In the genomic region with DNA sequence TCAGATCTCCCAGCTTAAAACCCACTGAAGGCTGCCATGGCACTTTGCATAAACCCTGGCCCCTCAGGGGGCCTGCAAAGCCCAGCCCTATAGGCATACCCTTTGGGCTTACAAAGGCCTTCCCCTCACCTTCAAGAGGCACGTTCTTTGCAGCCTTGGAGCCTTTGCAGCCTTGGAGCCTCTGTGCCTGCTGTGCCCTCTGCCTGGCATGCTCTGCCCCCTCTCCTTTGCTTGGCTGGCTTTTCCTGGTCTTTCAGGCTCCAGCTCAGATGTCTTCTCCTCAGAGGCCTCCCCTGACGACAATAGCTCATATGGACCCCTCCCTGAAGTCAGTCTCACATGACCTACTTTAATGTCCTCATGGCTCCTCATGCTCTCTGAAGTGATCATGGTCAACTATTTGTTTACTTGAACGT, we compare ENCODE assay signal across 10 cellular contexts.
DNase-seq lines count a peak whose midpoint lies in the region; ATAC-seq, FAIRE-seq and TF ChIP-seq lines count a peak whose summit lies in the region.
"Had no signal": no experiment of that assay in that cellular context is flagged by ENCODE, and none has a peak within 500 bp of the region (broad histone marks: within the 10 kb centered on the region; RNA-seq: fewer than 3 reads in every experiment).

No MANE protein-coding gene starts in this region.

- H3K36me3 Mint-ChIP-seq in mesothelial cell of epicardium = no peaks in the 10 kb centered on the region

- 64 to 72% methylated on average over 3 of the region's 3 CpGs for WGBS in heart right ventricle, 2 donors
- WGBS in right cardiac atrium = 54% methylated on average over 3 of the region's 3 CpGs

- H3K4me1 ChIP-seq in heart right ventricle = peaks cover 12 to 46% (median 39%) of the 10 kb centered on the region in 9 donors
- H3K4me1 ChIP-seq in right cardiac atrium (ENCODE audit: control insufficient read depth, insufficient read depth, low read length) = peaks cover 11% of the 10 kb centered on the region

- H3K4me3 ChIP-seq in heart right ventricle (peak overlapping the region in 1 of 10 donors; percentile 59), right cardiac atrium (ENCODE audit: low read length) (no peak overlapping the region)

- H3K9me3 Mint-ChIP-seq in mesothelial cell of epicardium = no peaks in the 10 kb centered on the region

- no peak for ATAC-seq in heart right ventricle
- ATAC-seq in right cardiac atrium = no peak
- no peak for ATAC-seq in HG03175 (IDR thresholded peaks at IDR 0.05; ENCODE audit: unreplicated experiment)
- no peak for ATAC-seq in HG02973 (IDR thresholded peaks at IDR 0.05; ENCODE audit: unreplicated experiment)

- H3K27me3 Mint-ChIP-seq in mesothelial cell of epicardium (ENCODE audit: low read depth) = peaks cover 6% of the 10 kb centered on the region

- peak overlapping the region; percentile 58 for H3K4me3 Mint-ChIP-seq in mesothelial cell of epicardium

- H3K36me3 ChIP-seq in heart right ventricle = no peaks in the 10 kb centered on the region
- H3K36me3 ChIP-seq: brain microvascular endothelial cell had no signal

- DNase-seq in heart right ventricle = no peak
- DNase-seq in right cardiac atrium = no peak
- DNase-seq in mesothelial cell of epicardium (ENCODE audit: low spot score in 2 of 2, unreplicated experiment in 2 of 2) = no peak
- DNase-seq in urothelium cell line (ENCODE audit: low spot score) = no peak
- DNase-seq in activated naive CD4-positive, alpha-beta T cell treated with anti-CD3 and anti-CD28 coated beads, Interleukin-2, amount 50 U/mL, for 16 hours = no peak
- DNase-seq: activated CD8-positive, alpha-beta memory T cell treated with anti-CD3 and anti-CD28 coated beads for 24 hours; brain microvascular endothelial cell had no signal

- intact Hi-C loops in heart right ventricle (cut with DNase I) (loop anchor here in 2 of 10 donors (2.0 to 5.0 kb wide), 2 partner anchors 54 to 72 kb away; no protein-coding TSS in a partner anchor), right cardiac atrium (cut with DNase I) (no loop called here)

- H3K27ac ChIP-seq in heart right ventricle (peak overlapping the region in 9 of 10 donors; percentile 63 to 88 (median 85)), right cardiac atrium (ENCODE audit: low read length) (no peak overlapping the region), angular gyrus (ENCODE audit: low read depth, low read length) (peak overlapping the region; percentile 86)
- H3K27ac ChIP-seq: brain microvascular endothelial cell had no signal

- H3K27me3 ChIP-seq in heart right ventricle = peaks cover 0 to 44% (median 0%) of the 10 kb centered on the region in 7 donors
- no peaks in the 10 kb centered on the region for H3K27me3 ChIP-seq in right cardiac atrium (ENCODE audit: control insufficient read depth, insufficient read depth)
- H3K27me3 ChIP-seq: brain microvascular endothelial cell had no signal

- peak overlapping the region; percentile 21 for H3K27ac Mint-ChIP-seq in mesothelial cell of epicardium

- TF ChIP-seq CTCF in heart right ventricle (IDR thresholded peaks at IDR 0.05) (no peak), mesothelial cell of epicardium (IDR thresholded peaks at IDR 0.05; ENCODE audit: unreplicated experiment) (no peak)

- no peaks in the 10 kb centered on the region for H3K9me3 ChIP-seq in heart right ventricle
- H3K9me3 ChIP-seq in right cardiac atrium (ENCODE audit: control insufficient read depth, low read length) = no peaks in the 10 kb centered on the region

- FAIRE-seq in urothelium cell line (lab: Jason Lieb, UNC) = peak; percentile 20

- H3K4me1 Mint-ChIP-seq in mesothelial cell of epicardium = peaks cover 21% of the 10 kb centered on the region
